Comparison of ENCODE assay signal across 8 cellular contexts in the genomic region with DNA sequence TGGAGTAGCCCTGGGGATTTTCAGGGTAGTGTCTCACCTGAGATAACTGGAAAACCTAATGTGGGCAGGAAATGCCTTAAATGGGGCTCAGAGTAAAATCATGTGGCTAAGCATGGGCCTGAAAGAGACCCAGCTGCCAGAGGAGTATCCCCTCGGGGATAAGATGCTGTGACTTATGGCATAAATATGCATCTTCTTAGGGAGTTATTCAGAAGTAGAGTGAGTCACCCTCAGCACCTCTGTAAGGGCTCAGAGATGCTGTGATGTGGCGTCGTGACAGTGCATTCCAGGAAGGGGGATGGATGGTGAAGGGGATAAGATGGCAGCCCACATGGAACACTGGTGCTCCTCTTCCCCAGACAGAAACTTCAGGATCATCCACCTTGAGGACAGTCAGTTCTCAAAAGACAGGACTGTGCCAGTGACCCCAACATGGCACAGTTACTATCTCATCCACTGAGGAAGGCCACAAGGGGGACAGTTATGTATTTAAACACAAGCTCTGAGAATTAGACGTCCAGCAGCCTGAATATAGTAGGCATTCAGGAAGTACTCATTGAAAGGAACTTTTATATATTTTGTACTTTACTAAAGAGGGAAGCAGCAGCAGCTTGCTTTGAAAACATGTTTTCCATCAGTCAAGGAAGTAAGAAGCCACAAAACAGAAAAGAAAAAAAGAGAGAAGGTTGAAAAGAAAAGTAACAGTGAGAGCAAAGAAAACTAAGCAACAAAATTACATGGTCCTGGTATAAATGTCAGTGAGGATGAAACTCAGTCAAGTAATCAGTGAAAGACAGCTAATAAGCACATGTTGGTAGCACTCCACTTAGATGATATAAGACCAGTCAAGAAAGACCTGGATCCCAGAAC. TPM values are rescaled to one million over a fixed set of nuclear protein-coding genes. Genes with fewer than 3 reads are reported as not detected.
A peak's percentile ranks its signal among the peaks of the same experiment; 100 is the strongest.
DNase-seq lines count a peak whose midpoint lies in the region; ATAC-seq and TF ChIP-seq lines count a peak whose summit lies in the region.
"Had no signal": no experiment of that assay in that cellular context is flagged by ENCODE, and none has a peak within 500 bp of the region (broad histone marks: within the 10 kb centered on the region; RNA-seq: fewer than 3 reads in every experiment).

No MANE protein-coding gene starts in this region.

- peak overlapping the region; percentile 49 for H3K4me2 ChIP-seq in OCI-LY7 (ENCODE audit: low read length)

- POLR2A ChIA-PET in OCI-LY7 (lab: Charles Lee) = interaction anchor here (0.5 to 1.2 kb wide), 3 partner anchors 35 to 270 kb away, joined by 3 read pairs; partner anchors contain the start of gene DYRK3

- no peaks in the 10 kb centered on the region for H3K79me2 ChIP-seq in OCI-LY7 (ENCODE audit: insufficient read depth, low read depth, low read length)

- H3K27ac ChIP-seq in OCI-LY7 (ENCODE audit: low read depth, low read length, poor library complexity, severe bottlenecking) = no peak overlapping the region
- no peak overlapping the region for H3K27ac ChIP-seq in upper lobe of right lung

- intact Hi-C loops in OCI-LY7 (cut with micrococcal nuclease; ENCODE audit: unreplicated experiment) (no loop called here), upper lobe of right lung (cut with DNase I) (no loop called here)

- CTCF ChIA-PET in OCI-LY7 (lab: Charles Lee; ENCODE audit: unreplicated experiment) = no interaction called here

- H3K4me3 ChIP-seq in OCI-LY7 (ENCODE audit: low read depth, low read length, poor library complexity, severe bottlenecking) = no peak overlapping the region
- H3K4me3 ChIP-seq in choroid plexus epithelial cell (ENCODE audit: low read depth, low read length) = no peak overlapping the region
- H3K4me3 ChIP-seq in upper lobe of right lung = no peak overlapping the region

- H3K36me3 ChIP-seq in OCI-LY7 (ENCODE audit: insufficient read depth, low read length) = no peaks in the 10 kb centered on the region
- H3K36me3 ChIP-seq in upper lobe of right lung = peaks cover 8% of the 10 kb centered on the region

- H3K4me1 ChIP-seq in OCI-LY7 (ENCODE audit: insufficient read depth, low read length, poor library complexity, severe bottlenecking) = peaks cover 16% of the 10 kb centered on the region
- peaks cover 19% of the 10 kb centered on the region for H3K4me1 ChIP-seq in upper lobe of right lung

- no TSS peak for BruUV-seq in OCI-LY7 (replicated peaks; lab: Mats Ljungman, UMichigan)

- peak overlapping the region; percentile 18; the same call in 1 of the 2 replicates for H2AFZ ChIP-seq in OCI-LY7 (ENCODE audit: low read length)

- H3K9me2 ChIP-seq in OCI-LY7 (ENCODE audit: insufficient read depth, low read length) = no peaks in the 10 kb centered on the region

- H4K20me1 ChIP-seq in OCI-LY7 (ENCODE audit: insufficient read depth, low read length) = no peaks in the 10 kb centered on the region

- TF ChIP-seq CTCF in OCI-LY7 (conservative IDR thresholded peaks at IDR 0.05; ENCODE audit: low read length) = no peak
- peak; percentile 12 for TF ChIP-seq CTCF in choroid plexus epithelial cell (conservative IDR thresholded peaks at IDR 0.05; ENCODE audit: low read depth, low read length)
- TF ChIP-seq CTCF in GM10266 (IDR thresholded peaks at IDR 0.05; ENCODE audit: control insufficient read depth, insufficient read depth, low read depth, missing control alignments) = no peak
- no peak for TF ChIP-seq CTCF in upper lobe of right lung (IDR thresholded peaks at IDR 0.05)

- H3K9me3 ChIP-seq in OCI-LY7 (ENCODE audit: low read length) = no peaks in the 10 kb centered on the region
- no peaks in the 10 kb centered on the region for H3K9me3 ChIP-seq in upper lobe of right lung

- no peaks in the 10 kb centered on the region for H3K27me3 ChIP-seq in upper lobe of right lung

- DNase-seq in OCI-LY7 (ENCODE audit: low spot score) (peak; percentile 70), choroid plexus epithelial cell (ENCODE audit: low read depth) (peak; percentile 86), GM10266 (ENCODE audit: extremely low spot score) (no peak), mucosa of gallbladder (ENCODE audit: low spot score) (no peak), upper lobe of right lung (no peak)
- DNase-seq in stimulated activated naive CD4-positive, alpha-beta T cell (lab: John Stamatoyannopoulos, UW) = peak in 4 of 6 experiments; percentile 29 to 59 (median 56)
- DNase-seq: left cardiac atrium had no signal

- ATAC-seq in GM21529 (IDR thresholded peaks at IDR 0.05; ENCODE audit: unreplicated experiment) = peak; percentile 60
- no peak for ATAC-seq in upper lobe of right lung

RNA-seq across cellular contexts. Expression of gene IL24, which starts 8.3 kb away (rescaled TPM):
- not detected in 2 replicates for total RNA-seq in OCI-LY7 (2014; rRNA removed; shearing (Covaris generic))
- total RNA-seq in OCI-LY7 (2022) (not detected in 2 replicates), mucosa of gallbladder (not detected), upper lobe of right lung (not detected)
- total RNA-seq: left cardiac atrium had no signal

RNA-seq across cellular contexts. Expression of gene FCMR, which starts 16.2 kb away (rescaled TPM):
- total RNA-seq in OCI-LY7 (2014; rRNA removed; shearing (Covaris generic)) = 3.2 and 5.2 TPM in 2 replicates
- 9.2 and 10.6 TPM in 2 replicates for total RNA-seq in OCI-LY7 (2022)
- total RNA-seq in mucosa of gallbladder = 8.0 TPM
- 12.6 TPM for total RNA-seq in upper lobe of right lung

RNA-seq across cellular contexts. Expression of gene IL20, which starts 40.1 kb away (rescaled TPM):
- not detected in 2 replicates for total RNA-seq in OCI-LY7 (2014; rRNA removed; shearing (Covaris generic))
- total RNA-seq in OCI-LY7 (2022) = not detected in 2 replicates
- total RNA-seq in mucosa of gallbladder = not detected
- total RNA-seq in upper lobe of right lung = not detected
- total RNA-seq: left cardiac atrium had no signal

RNA-seq across cellular contexts. Expression of gene PIGR, which starts 40.7 kb away (rescaled TPM):
- 0.03 TPM in 1 of 2 replicates, not detected in the other for total RNA-seq in OCI-LY7 (2014; rRNA removed; shearing (Covaris generic))
- total RNA-seq in OCI-LY7 (2022) (0.17 TPM in 1 of 2 replicates, not detected in the other), mucosa of gallbladder (2,875 TPM), upper lobe of right lung (700 TPM)

Comparison
In these comparisons a context has a peak if more than half of its experiments do, and no peak if none do; other contexts are left out.
1. DNase-seq: peak in OCI-LY7 (single experiment), choroid plexus epithelial cell (single experiment) and stimulated activated naive CD4-positive, alpha-beta T cell (4 of 6); none in GM10266 (single experiment), mucosa of gallbladder (single experiment) and upper lobe of right lung (single experiment).